ENCODE assay signal across 17 cellular contexts in the genomic region with DNA sequence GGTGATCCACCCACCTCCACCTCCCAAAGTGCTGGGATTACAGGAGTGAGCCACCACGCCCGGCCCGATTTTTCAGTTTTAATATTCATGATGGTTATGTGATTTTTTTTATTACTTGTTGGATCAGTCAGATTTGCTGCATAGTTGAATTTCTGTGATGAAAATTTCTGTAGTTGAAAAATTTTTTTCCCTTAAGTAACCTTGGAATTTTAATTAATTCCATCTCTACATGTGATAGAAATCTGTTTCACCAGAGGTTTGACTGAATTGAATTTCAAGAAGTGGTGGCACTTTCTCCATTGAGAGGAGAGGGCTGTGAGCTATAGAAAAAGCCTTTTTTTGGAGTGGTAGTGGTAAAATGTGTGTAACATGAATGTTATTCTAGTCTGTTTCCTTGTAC. TPM values are rescaled to one million over a fixed set of nuclear protein-coding genes. Genes with fewer than 3 reads are reported as not detected.
A peak's percentile ranks its signal among the peaks of the same experiment; 100 is the strongest.
DNase-seq lines count a peak whose midpoint lies in the region; ATAC-seq and TF ChIP-seq lines count a peak whose summit lies in the region.
"Had no signal": no experiment of that assay in that cellular context is flagged by ENCODE, and none has a peak within 500 bp of the region (broad histone marks: within the 10 kb centered on the region; RNA-seq: fewer than 3 reads in every experiment).

No MANE protein-coding gene starts in this region.

- no peaks in the 10 kb centered on the region for H3K9me3 Mint-ChIP-seq in CD4-positive, CD25-positive, alpha-beta regulatory T cell
- H3K9me3 Mint-ChIP-seq in stimulated activated effector memory CD8-positive, alpha-beta T cell treated with anti-CD3 and anti-CD28 coated beads, Interleukin-12 subunit alpha, Interleukin-12 subunit beta, amount 100 ng/mL, for 72 hours, result no peaks in the 10 kb centered on the region
- H3K9me3 Mint-ChIP-seq: GM23338 had no signal

- no peak for DNase-seq in CD4-positive, CD25-positive, alpha-beta regulatory T cell
- no peak for DNase-seq in SK-N-SH
- no peak for DNase-seq in fibroblast of lung (ENCODE audit: low read depth in 2 of 2)
- DNase-seq in stimulated activated effector memory CD8-positive, alpha-beta T cell treated with anti-CD3 and anti-CD28 coated beads, Interleukin-12 subunit alpha, Interleukin-12 subunit beta, amount 100 ng/mL, for 72 hours (ENCODE audit: low spot score in 2 of 2), result no peak
- no peak for DNase-seq in C1 segment of cervical spinal cord (lab: John Stamatoyannopoulos, UW)
- no peak for DNase-seq in D341Med (ENCODE audit: low spot score)
- DNase-seq: COR-L47; NCI-H1092; NCI-H345; NCI-H69; NK-92 treated with Interleukin-12 subunit alpha and Interleukin-12 subunit beta, amount 100 ng/mL, for 24 hours had no signal

- H3K79me2 ChIP-seq in SK-N-SH (ENCODE audit: insufficient read depth) (peaks cover 93% of the 10 kb centered on the region), fibroblast of lung (ENCODE audit: control insufficient read depth, insufficient read depth, low read length) (peaks cover 23% of the 10 kb centered on the region)

- H3K27ac Mint-ChIP-seq in CD4-positive, CD25-positive, alpha-beta regulatory T cell, result peak overlapping the region in 2 of 3 donors; percentile 48 to 89
- peak overlapping the region; percentile 26 for H3K27ac Mint-ChIP-seq in stimulated activated effector memory CD8-positive, alpha-beta T cell treated with anti-CD3 and anti-CD28 coated beads, Interleukin-12 subunit alpha, Interleukin-12 subunit beta, amount 100 ng/mL, for 72 hours
- H3K27ac Mint-ChIP-seq: GM23338 had no signal

- no peaks in the 10 kb centered on the region for H3K9me3 ChIP-seq in CD4-positive, CD25-positive, alpha-beta regulatory T cell (ENCODE audit: control insufficient read depth in 2 of 2, low read length in 2 of 2)
- H3K9me3 ChIP-seq in SK-N-SH, result no peaks in the 10 kb centered on the region
- H3K9me3 ChIP-seq in fibroblast of lung (ENCODE audit: control insufficient read depth, insufficient read depth, low read depth, low read length), result no peaks in the 10 kb centered on the region
- H3K9me3 ChIP-seq: BLaER1 treated with 17β-estradiol and CSF1 and Interleukin-3, amounts not matched to agents 10 nM and 100 nM; SJSA1 had no signal

- H3K9me2 ChIP-seq in SK-N-SH, result no peaks in the 10 kb centered on the region

- no peak for TF ChIP-seq EP300 in SK-N-SH (IDR thresholded peaks at IDR 0.05; ENCODE audit: borderline replicate concordance in 1 of 2, low read depth in 1 of 2, low read length in 1 of 2)

- H3K9ac ChIP-seq in SK-N-SH, result no peak overlapping the region
- H3K9ac ChIP-seq in fibroblast of lung (ENCODE audit: insufficient read depth, low read length), result no peak overlapping the region
- H3K9ac ChIP-seq: BLaER1 treated with 17β-estradiol and CSF1 and Interleukin-3, amounts not matched to agents 10 nM and 100 nM; KMS-11 had no signal

- peaks cover 3% of the 10 kb centered on the region for H3K4me1 ChIP-seq in CD4-positive, CD25-positive, alpha-beta regulatory T cell (ENCODE audit: control insufficient read depth, insufficient read depth, low read length, poor library complexity, severe bottlenecking)
- H3K4me1 ChIP-seq in SK-N-SH (ENCODE audit: control insufficient read depth in 1 of 2, insufficient read depth in 2 of 2, low read depth in 1 of 2, low read length in 1 of 2) (peaks cover 15 to 19% of the 10 kb centered on the region in 2 experiments), fibroblast of lung (ENCODE audit: control insufficient read depth, extremely low read depth, insufficient read depth, low read length) (peaks cover 9% of the 10 kb centered on the region)
- H3K4me1 ChIP-seq: SJSA1 had no signal

- no peak overlapping the region for H3K4me3 ChIP-seq in CD4-positive, CD25-positive, alpha-beta regulatory T cell (ENCODE audit: low read depth, low read length)
- H3K4me3 ChIP-seq in SK-N-SH (ENCODE audit: low read depth in 2 of 2, low read length in 1 of 2) (no peak overlapping the region), fibroblast of lung (replicated peaks in 1 of 4; ENCODE audit: control extremely low read depth in 1 of 4, insufficient read depth in 1 of 4, low read depth in 3 of 4, low read length in 4 of 4) (no peak overlapping the region)
- H3K4me3 ChIP-seq: BLaER1 treated with 17β-estradiol and CSF1 and Interleukin-3, amounts not matched to agents 10 nM and 100 nM; GM23338; SJSA1 had no signal

- ATAC-seq in CD4-positive, CD25-positive, alpha-beta regulatory T cell (ENCODE audit: low read depth in 2 of 2), result no peak
- ATAC-seq in stimulated activated effector memory CD8-positive, alpha-beta T cell treated with anti-CD3 and anti-CD28 coated beads, Interleukin-12 subunit alpha, Interleukin-12 subunit beta, amount 100 ng/mL, for 72 hours, result no peak
- ATAC-seq in HG03571 (IDR thresholded peaks at IDR 0.05; ENCODE audit: unreplicated experiment), result no peak
- ATAC-seq: GM23338 had no signal

- peaks cover 40% of the 10 kb centered on the region for H4K20me1 ChIP-seq in SK-N-SH (ENCODE audit: insufficient read depth)
- peaks cover 1% of the 10 kb centered on the region for H4K20me1 ChIP-seq in fibroblast of lung (ENCODE audit: control insufficient read depth, extremely low read depth, insufficient read depth, low read length)

- WGBS in SK-N-SH (ENCODE audit: low lambda C conversion rate), result 90% methylated on average over 3 of the region's 3 CpGs

- POLR2A ChIA-PET in SK-N-SH (lab: Yijun Ruan, JAX), result interaction anchor here (1.3 kb wide), 1 partner anchor 10 kb away, joined by 3 read pairs; no protein-coding TSS in a partner anchor

- H3K27ac ChIP-seq in CD4-positive, CD25-positive, alpha-beta regulatory T cell (ENCODE audit: insufficient read depth, low read length, poor library complexity, severe bottlenecking), result no peak overlapping the region
- H3K27ac ChIP-seq in SK-N-SH (ENCODE audit: low read depth in 2 of 2, low read length in 1 of 2), result peak overlapping the region; percentile 58 to 78
- H3K27ac ChIP-seq in fibroblast of lung (ENCODE audit: insufficient read depth, low read length), result peak overlapping the region; percentile 1
- H3K27ac ChIP-seq: BLaER1 treated with 17β-estradiol and CSF1 and Interleukin-3, amounts not matched to agents 10 nM and 100 nM; KMS-11; RWPE1; SJSA1 had no signal

- no peak overlapping the region for H3K4me3 Mint-ChIP-seq in CD4-positive, CD25-positive, alpha-beta regulatory T cell
- no peak overlapping the region for H3K4me3 Mint-ChIP-seq in stimulated activated effector memory CD8-positive, alpha-beta T cell treated with anti-CD3 and anti-CD28 coated beads, Interleukin-12 subunit alpha, Interleukin-12 subunit beta, amount 100 ng/mL, for 72 hours
- H3K4me3 Mint-ChIP-seq: GM23338 had no signal

- TF ChIP-seq RAD21 in SK-N-SH (IDR thresholded peaks at IDR 0.05; ENCODE audit: low read length), result no peak

- TF ChIP-seq CTCF in SK-N-SH (IDR thresholded peaks at IDR 0.05) (no peak), fibroblast of lung (conservative IDR thresholded peaks at IDR 0.05 in 1 of 2, IDR thresholded peaks at IDR 0.05 in 1 of 2; ENCODE audit: low read depth in 1 of 2, low read length in 2 of 2) (no peak)

- no peak overlapping the region; the same call in 1 of the 2 replicates for H3K4me2 ChIP-seq in SK-N-SH
- no peak overlapping the region for H3K4me2 ChIP-seq in fibroblast of lung (ENCODE audit: extremely low read depth, insufficient read depth, low read length)
- H3K4me2 ChIP-seq: BLaER1 treated with 17β-estradiol and CSF1 and Interleukin-3, amounts not matched to agents 10 nM and 100 nM; GM23338; KMS-11 had no signal

- peaks cover 15% of the 10 kb centered on the region for H3F3A ChIP-seq in SK-N-SH (replicated peaks; ENCODE audit: insufficient read depth)

- H3K36me3 ChIP-seq in CD4-positive, CD25-positive, alpha-beta regulatory T cell (ENCODE audit: control insufficient read depth, insufficient read depth, low read length), result peaks cover 5% of the 10 kb centered on the region
- no peaks in the 10 kb centered on the region for H3K36me3 ChIP-seq in SK-N-SH (replicated peaks in 1 of 2; ENCODE audit: control insufficient read depth in 1 of 2, insufficient read depth in 2 of 2, low read length in 1 of 2)
- no peaks in the 10 kb centered on the region for H3K36me3 ChIP-seq in fibroblast of lung (ENCODE audit: control insufficient read depth, insufficient read depth, low read length)

- no peaks in the 10 kb centered on the region for H3K27me3 ChIP-seq in CD4-positive, CD25-positive, alpha-beta regulatory T cell (ENCODE audit: control insufficient read depth, insufficient read depth, low read length)
- H3K27me3 ChIP-seq in SK-N-SH (ENCODE audit: insufficient read depth) (no peaks in the 10 kb centered on the region), fibroblast of lung (ENCODE audit: control insufficient read depth, insufficient read depth, low read length) (no peaks in the 10 kb centered on the region)
- H3K27me3 ChIP-seq: BLaER1 treated with 17β-estradiol and CSF1 and Interleukin-3, amounts not matched to agents 10 nM and 100 nM; SJSA1 had no signal

- H2AFZ ChIP-seq in SK-N-SH (ENCODE audit: low read depth) (no peak overlapping the region), fibroblast of lung (ENCODE audit: low read length) (no peak overlapping the region)
- H2AFZ ChIP-seq: GM23338 had no signal

- peaks cover 3% of the 10 kb centered on the region for H3K36me3 Mint-ChIP-seq in CD4-positive, CD25-positive, alpha-beta regulatory T cell
- peaks cover 29% of the 10 kb centered on the region for H3K36me3 Mint-ChIP-seq in stimulated activated effector memory CD8-positive, alpha-beta T cell treated with anti-CD3 and anti-CD28 coated beads, Interleukin-12 subunit alpha, Interleukin-12 subunit beta, amount 100 ng/mL, for 72 hours

- CTCF ChIA-PET in SK-N-SH (lab: Yijun Ruan, JAX), result interaction anchor here (0.8 to 1.9 kb wide), 5 partner anchors 9 to 46 kb away, joined by 3 to 7 read pairs (median 4); no protein-coding TSS in a partner anchor

- H3K27me3 Mint-ChIP-seq in CD4-positive, CD25-positive, alpha-beta regulatory T cell, result no peaks in the 10 kb centered on the region

- peaks cover under 1 to 72% (median 47%) of the 10 kb centered on the region in 4 donors for H3K4me1 Mint-ChIP-seq in CD4-positive, CD25-positive, alpha-beta regulatory T cell
- peaks cover 26% of the 10 kb centered on the region for H3K4me1 Mint-ChIP-seq in stimulated activated effector memory CD8-positive, alpha-beta T cell treated with anti-CD3 and anti-CD28 coated beads, Interleukin-12 subunit alpha, Interleukin-12 subunit beta, amount 100 ng/mL, for 72 hours
- H3K4me1 Mint-ChIP-seq: GM23338 had no signal

RNA-seq across cellular contexts. Expression of a gene that starts 24.7 kb away (rescaled TPM):
- total RNA-seq in CD4-positive, CD25-positive, alpha-beta regulatory T cell, result 40.7 TPM
- 10 to 100 TPM in 1 of 4 donors, 1 to 10 TPM in 3; 8.0 to 12.5 (median 9.5) TPM for polyA plus RNA-seq in CD4-positive, CD25-positive, alpha-beta regulatory T cell
- polyA plus RNA-seq in SK-N-SH (2012; rRNA removed) (5.9 and 6.8 TPM in 2 replicates), fibroblast of lung (9.1 and 11.1 TPM in 2 replicates)
- 6.2 and 6.6 TPM in 2 replicates for polyA plus RNA-seq in SK-N-SH (2012; cell fraction: cytosol; rRNA removed)
- polyA plus RNA-seq in SK-N-SH (2012; cell fraction: nucleus; rRNA removed), result 8.3 and 9.1 TPM in 2 replicates
- 4.6 and 7.6 TPM in 2 replicates for total RNA-seq in fibroblast of lung
- polyA plus RNA-seq in fibroblast of lung (2012), result 19.8 and 23.5 TPM in 2 replicates
- polyA minus RNA-seq in fibroblast of lung (ENCODE audit: low replicate concordance), result 13.3 and 31.0 TPM in 2 replicates

RNA-seq across cellular contexts. Expression of a gene that starts 43.9 kb away (rescaled TPM):
- 5.7 TPM for total RNA-seq in CD4-positive, CD25-positive, alpha-beta regulatory T cell
- 1 to 10 TPM in 2 of 4 donors, under 1 TPM in 1, not detected in 1; 0.59 to 1.7 (median 1.1) TPM for polyA plus RNA-seq in CD4-positive, CD25-positive, alpha-beta regulatory T cell
- polyA plus RNA-seq in SK-N-SH (2012; rRNA removed), result 12.7 and 12.8 TPM in 2 replicates
- 15.2 and 16.8 TPM in 2 replicates for polyA plus RNA-seq in SK-N-SH (2012; cell fraction: cytosol; rRNA removed)
- polyA plus RNA-seq in SK-N-SH (2012; cell fraction: nucleus; rRNA removed), result 8.3 and 11.7 TPM in 2 replicates
- 1.3 and 4.5 TPM in 2 replicates for total RNA-seq in fibroblast of lung
- 16.3 and 45.4 TPM in 2 replicates for polyA plus RNA-seq in fibroblast of lung
- 9.1 and 27.8 TPM in 2 replicates for polyA plus RNA-seq in fibroblast of lung (2012)
- polyA minus RNA-seq in fibroblast of lung (ENCODE audit: low replicate concordance), result 2.0 and 6.4 TPM in 2 replicates
